ENCODE assay signal across 26 cellular contexts in the genomic region with DNA sequence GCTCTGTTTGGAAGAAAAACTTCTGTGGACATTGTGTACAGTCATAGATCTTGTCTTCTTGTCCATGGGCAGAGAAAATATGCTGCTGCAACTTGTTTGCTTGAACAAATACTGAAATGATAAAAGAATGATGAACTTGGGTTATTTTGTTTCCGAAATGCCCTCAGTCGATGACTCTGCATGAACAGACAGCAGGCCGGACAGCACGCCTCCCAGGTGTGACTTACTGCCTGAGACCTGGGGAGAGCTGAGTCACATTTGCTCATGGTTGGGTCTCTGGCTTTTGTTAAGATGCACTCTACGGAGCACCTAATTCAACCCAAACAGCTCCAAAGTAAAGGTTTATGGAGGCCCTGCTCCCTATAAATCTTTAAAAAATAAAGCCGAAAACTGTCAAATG.
"Had no signal": no experiment of that assay in that cellular context is flagged by ENCODE, and none has a peak within 500 bp of the region (broad histone marks: within the 10 kb centered on the region; RNA-seq: fewer than 3 reads in every experiment).

No MANE protein-coding gene starts in this region.

- H3K4me1 Mint-ChIP-seq: stimulated activated memory B cell treated with anti-CD40 and anti-IgM and Interleukin-4, amounts not matched to agents 10 μg/mL and 1 μg/mL and 100 μg/mL, for 72 hours had no signal

- H3K36me3 Mint-ChIP-seq: natural killer cell treated with Interleukin-12 subunit alpha and Interleukin-12 subunit beta and Interleukin-15 and Interleukin-18, amount 100 ng/mL, for 72 hours; stimulated activated memory B cell treated with anti-CD40 and anti-IgM and Interleukin-4, amounts not matched to agents 10 μg/mL and 1 μg/mL and 100 μg/mL, for 72 hours had no signal

- H3K4me3 Mint-ChIP-seq: effector memory CD8-positive, alpha-beta T cell; natural killer cell treated with Interleukin-12 subunit alpha and Interleukin-12 subunit beta and Interleukin-15 and Interleukin-18, amount 100 ng/mL, for 72 hours; neural progenitor cell; stimulated activated memory B cell treated with anti-CD40 and anti-IgM and Interleukin-4, amounts not matched to agents 10 μg/mL and 1 μg/mL and 100 μg/mL, for 72 hours; stimulated activated naive CD8-positive, alpha-beta T cell treated with anti-CD3 and anti-CD28 coated beads, Interleukin-15, Interleukin-2, amounts not matched to agents 100 ng/mL and 50 ng/mL, for 24 hours had no signal

- FAIRE-seq: endometrium, islet of Langerhans, urothelium cell line had no signal

- H3K27me3 Mint-ChIP-seq: effector memory CD8-positive, alpha-beta T cell; stimulated activated memory B cell treated with anti-CD40 and anti-IgM and Interleukin-4, amounts not matched to agents 10 μg/mL and 1 μg/mL and 100 μg/mL, for 72 hours; stimulated activated naive CD8-positive, alpha-beta T cell treated with anti-CD3 and anti-CD28 coated beads, Interleukin-15, Interleukin-2, amounts not matched to agents 100 ng/mL and 50 ng/mL, for 24 hours had no signal

- H3K36me3 ChIP-seq: lower lobe of right lung, thoracic aorta had no signal

- H3K9me3 Mint-ChIP-seq: effector memory CD8-positive, alpha-beta T cell; natural killer cell treated with Interleukin-12 subunit alpha and Interleukin-12 subunit beta and Interleukin-15 and Interleukin-18, amount 100 ng/mL, for 72 hours; neural progenitor cell; stimulated activated memory B cell treated with anti-CD40 and anti-IgM and Interleukin-4, amounts not matched to agents 10 μg/mL and 1 μg/mL and 100 μg/mL, for 72 hours; stimulated activated naive CD8-positive, alpha-beta T cell treated with anti-CD3 and anti-CD28 coated beads, Interleukin-15, Interleukin-2, amounts not matched to agents 100 ng/mL and 50 ng/mL, for 24 hours had no signal

- DNase-seq: cerebellar nuclear complex; cortex of kidney; effector memory CD8-positive, alpha-beta T cell; foreskin melanocyte; glutamatergic neuron; heart right ventricle; hippocampal formation; kidney glomerular epithelial cell; left ventricle myocardium superior; lower lobe of right lung; psoas muscle; right cardiac atrium; sigmoid colon; spleen; stimulated activated CD4-positive, alpha-beta T cell treated with anti-CD3 and anti-CD28 coated beads, Interleukin-4, amount 100 ng/mL, for 4 hours; upper lobe of left lung had no signal

- H3K27ac ChIP-seq: esophagus muscularis mucosa, heart right ventricle, lower lobe of right lung, neural progenitor cell, psoas muscle, sigmoid colon, spleen, thoracic aorta, tibial nerve, upper lobe of left lung had no signal

- H3K27ac Mint-ChIP-seq: effector memory CD8-positive, alpha-beta T cell; natural killer cell treated with Interleukin-12 subunit alpha and Interleukin-12 subunit beta and Interleukin-15 and Interleukin-18, amount 100 ng/mL, for 72 hours; neural progenitor cell; stimulated activated memory B cell treated with anti-CD40 and anti-IgM and Interleukin-4, amounts not matched to agents 10 μg/mL and 1 μg/mL and 100 μg/mL, for 72 hours; stimulated activated naive CD8-positive, alpha-beta T cell treated with anti-CD3 and anti-CD28 coated beads, Interleukin-15, Interleukin-2, amounts not matched to agents 100 ng/mL and 50 ng/mL, for 24 hours had no signal

- ATAC-seq: effector memory CD8-positive, alpha-beta T cell; heart right ventricle; left ventricle myocardium superior; lower lobe of right lung; natural killer cell treated with Interleukin-12 subunit alpha and Interleukin-12 subunit beta and Interleukin-15 and Interleukin-18, amount 100 ng/mL, for 72 hours; psoas muscle; right cardiac atrium; stimulated activated memory B cell treated with anti-CD40 and anti-IgM and Interleukin-4, amounts not matched to agents 10 μg/mL and 1 μg/mL and 100 μg/mL, for 72 hours had no signal

- H3K27me3 ChIP-seq: esophagus muscularis mucosa, heart right ventricle, neural progenitor cell, sigmoid colon, spleen, tibial nerve, upper lobe of left lung had no signal

- H3K4me3 ChIP-seq: esophagus muscularis mucosa, heart right ventricle, lower lobe of right lung, neural progenitor cell, psoas muscle, sigmoid colon, spleen, thoracic aorta, tibial nerve, upper lobe of left lung had no signal

- H3K4me1 ChIP-seq: esophagus muscularis mucosa, heart right ventricle, lower lobe of right lung, psoas muscle, sigmoid colon, spleen, tibial nerve, upper lobe of left lung had no signal
